ENCODE assay signal across 21 cellular contexts in genomic region chr3:191378142-191378541, GRCh38. TPM values are rescaled to one million over a fixed set of nuclear protein-coding genes. Genes with fewer than 3 reads are reported as not detected.
DNase-seq lines count a peak whose midpoint lies in the region; ATAC-seq and TF ChIP-seq lines count a peak whose summit lies in the region.
"Had no signal": no experiment of that assay in that cellular context is flagged by ENCODE, and none has a peak within 500 bp of the region (broad histone marks: within the 10 kb centered on the region; RNA-seq: fewer than 3 reads in every experiment).

No MANE protein-coding gene starts in this region.

- H4K20me1 ChIP-seq in GM23338 (replicated peaks; ENCODE audit: insufficient read depth), result no peaks in the 10 kb centered on the region

- no peaks in the 10 kb centered on the region for H3K4me1 ChIP-seq in CD4-positive, CD25-positive, alpha-beta regulatory T cell (ENCODE audit: control insufficient read depth, insufficient read depth, low read length, poor library complexity, severe bottlenecking)
- H3K4me1 ChIP-seq in GM23338 (ENCODE audit: insufficient read depth), result peaks cover 33% of the 10 kb centered on the region

- no peak for ATAC-seq in CD4-positive, CD25-positive, alpha-beta regulatory T cell (ENCODE audit: low read depth in 2 of 2)
- ATAC-seq in GM23338 (no peak), WTC11 (no peak)
- ATAC-seq: activated T-cell treated with anti-CD3 and anti-CD28 coated beads, Interleukin-2, amount 50 U/mL, for 72 hours had no signal

- peaks cover 3% of the 10 kb centered on the region; the same call in 1 of the 2 replicates for H3K9me2 ChIP-seq in GM23338 (ENCODE audit: insufficient read depth)

- DNase-seq in CD4-positive, CD25-positive, alpha-beta regulatory T cell, result no peak
- no peak for DNase-seq in GM23338 (ENCODE audit: low spot score)
- no peak for DNase-seq in WTC11 (ENCODE audit: low spot score)
- no peak for DNase-seq in HPDE6-E6E7 (ENCODE audit: extremely low spot score)
- no peak for DNase-seq in activated CD4-positive, alpha-beta T cell treated with anti-CD3 and anti-CD28 coated beads for 48 hours
- DNase-seq in activated CD8-positive, alpha-beta memory T cell treated with anti-CD3 and anti-CD28 coated beads for 24 hours, result no peak
- no peak for DNase-seq in activated CD4-positive, alpha-beta T cell treated with anti-CD3 and anti-CD28 coated beads, Interleukin-2, amount 50 U/mL, for 4 hours
- DNase-seq: activated CD4-positive, alpha-beta memory T cell treated with anti-CD3 and anti-CD28 coated beads for 36 hours; activated T-cell treated with anti-CD3 and anti-CD28 coated beads, Interleukin-2, amount 50 U/mL, for 72 hours; caudate nucleus; CD4-positive, alpha-beta memory T cell; DND-41; effector CD4-positive, alpha-beta T cell; MG63; NCI-H187 treated with DMSO at 0.1 percent for 48 hours; NCI-H524 treated with DMSO at 0.1 percent for 48 hours; ovary; spleen; stimulated activated naive CD4-positive, alpha-beta T cell treated with Interleukin-2 at 50 U/mL for 16 hours had no signal

- H3K4me3 ChIP-seq in CD4-positive, CD25-positive, alpha-beta regulatory T cell (ENCODE audit: low read depth, low read length), result no peak overlapping the region
- no peak overlapping the region for H3K4me3 ChIP-seq in GM23338
- H3K4me3 ChIP-seq: MG63, ovary, spleen had no signal

- peaks cover 11% of the 10 kb centered on the region for H3K36me3 Mint-ChIP-seq in CD4-positive, CD25-positive, alpha-beta regulatory T cell
- H3K36me3 Mint-ChIP-seq in GM23338 (ENCODE audit: low read depth) (peaks cover 23% of the 10 kb centered on the region), WTC11 (peaks cover 19% of the 10 kb centered on the region), nephron (ENCODE audit: low read depth) (peaks cover 37% of the 10 kb centered on the region)

- TF ChIP-seq CTCF in GM23338 (conservative IDR thresholded peaks at IDR 0.05; ENCODE audit: low read depth in 2 of 2), result no peak
- TF ChIP-seq CTCF in WTC11 (IDR thresholded peaks at IDR 0.05), result no peak
- no peak for TF ChIP-seq CTCF in nephron (IDR thresholded peaks at IDR 0.05; ENCODE audit: unreplicated experiment in 3 of 3)

- H3K9me3 ChIP-seq in CD4-positive, CD25-positive, alpha-beta regulatory T cell (ENCODE audit: control insufficient read depth in 2 of 2, low read length in 2 of 2), result no peaks in the 10 kb centered on the region
- H3K9me3 ChIP-seq: MG63, ovary, spleen had no signal

- H3K27me3 Mint-ChIP-seq in CD4-positive, CD25-positive, alpha-beta regulatory T cell, result no peaks in the 10 kb centered on the region
- H3K27me3 Mint-ChIP-seq in GM23338 (ENCODE audit: insufficient read depth, low read depth, poor library complexity) (no peaks in the 10 kb centered on the region), WTC11 (ENCODE audit: low read depth) (no peaks in the 10 kb centered on the region), nephron (ENCODE audit: low read depth) (no peaks in the 10 kb centered on the region)
- H3K27me3 Mint-ChIP-seq: activated CD4-positive, alpha-beta memory T cell treated with anti-CD3 and anti-CD28 coated beads for 36 hours; CD4-positive, alpha-beta memory T cell had no signal

- no peak overlapping the region for H2AFZ ChIP-seq in GM23338

- no peaks in the 10 kb centered on the region for H3F3A ChIP-seq in GM23338 (replicated peaks; ENCODE audit: low read depth)

- no peak overlapping the region for H3K4me3 Mint-ChIP-seq in CD4-positive, CD25-positive, alpha-beta regulatory T cell
- no peak overlapping the region for H3K4me3 Mint-ChIP-seq in GM23338
- H3K4me3 Mint-ChIP-seq in WTC11, result no peak overlapping the region
- no peak overlapping the region for H3K4me3 Mint-ChIP-seq in nephron
- H3K4me3 Mint-ChIP-seq: activated CD4-positive, alpha-beta memory T cell treated with anti-CD3 and anti-CD28 coated beads for 36 hours; activated T-cell treated with anti-CD3 and anti-CD28 coated beads, Interleukin-2, amount 50 U/mL, for 72 hours; CD4-positive, alpha-beta memory T cell had no signal

- H3K27ac Mint-ChIP-seq in CD4-positive, CD25-positive, alpha-beta regulatory T cell, result peak overlapping the region in 2 of 3 donors; percentile 25 to 51
- peak overlapping the region; percentile 67 for H3K27ac Mint-ChIP-seq in GM23338
- H3K27ac Mint-ChIP-seq in WTC11, result peak overlapping the region; percentile 38; the same call in 1 of the 2 replicates
- peak overlapping the region; percentile 43 to 75 (median 75) for H3K27ac Mint-ChIP-seq in nephron
- H3K27ac Mint-ChIP-seq: activated CD4-positive, alpha-beta memory T cell treated with anti-CD3 and anti-CD28 coated beads for 36 hours; activated T-cell treated with anti-CD3 and anti-CD28 coated beads, Interleukin-2, amount 50 U/mL, for 72 hours had no signal

- H3K79me2 ChIP-seq in GM23338 (replicated peaks; ENCODE audit: insufficient read depth), result no peaks in the 10 kb centered on the region

- POLR2A ChIA-PET in WTC11 (lab: Charles Lee), result no interaction called here

- peaks cover 4 to 16% (median 7%) of the 10 kb centered on the region in 4 donors for H3K4me1 Mint-ChIP-seq in CD4-positive, CD25-positive, alpha-beta regulatory T cell
- peaks cover 31% of the 10 kb centered on the region for H3K4me1 Mint-ChIP-seq in GM23338
- peaks cover 35% of the 10 kb centered on the region for H3K4me1 Mint-ChIP-seq in WTC11
- H3K4me1 Mint-ChIP-seq in nephron, result peaks cover 33% of the 10 kb centered on the region

- CTCF ChIA-PET in WTC11 (lab: Charles Lee), result no interaction called here

- H3K9me3 Mint-ChIP-seq in CD4-positive, CD25-positive, alpha-beta regulatory T cell, result peaks cover 0 to 4% (median 0%) of the 10 kb centered on the region in 7 donors
- H3K9me3 Mint-ChIP-seq in GM23338 (no peaks in the 10 kb centered on the region), WTC11 (peaks cover 3% of the 10 kb centered on the region; the same call in 1 of the 2 replicates), nephron (no peaks in the 10 kb centered on the region)
- H3K9me3 Mint-ChIP-seq: activated CD4-positive, alpha-beta memory T cell treated with anti-CD3 and anti-CD28 coated beads for 36 hours; activated T-cell treated with anti-CD3 and anti-CD28 coated beads, Interleukin-2, amount 50 U/mL, for 72 hours; CD4-positive, alpha-beta memory T cell had no signal

- H3K4me2 ChIP-seq in GM23338, result no peak overlapping the region

- no peaks in the 10 kb centered on the region for H3K27me3 ChIP-seq in CD4-positive, CD25-positive, alpha-beta regulatory T cell (ENCODE audit: control insufficient read depth, insufficient read depth, low read length)
- H3K27me3 ChIP-seq in GM23338 (ENCODE audit: insufficient read depth), result no peaks in the 10 kb centered on the region
- H3K27me3 ChIP-seq: MG63, ovary, spleen had no signal

- H3K27ac ChIP-seq in CD4-positive, CD25-positive, alpha-beta regulatory T cell (ENCODE audit: insufficient read depth, low read length, poor library complexity, severe bottlenecking), result no peak overlapping the region
- H3K27ac ChIP-seq in GM23338 (ENCODE audit: low read depth), result no peak overlapping the region

- no peaks in the 10 kb centered on the region for H3K36me3 ChIP-seq in CD4-positive, CD25-positive, alpha-beta regulatory T cell (ENCODE audit: control insufficient read depth, insufficient read depth, low read length)
- H3K36me3 ChIP-seq in GM23338 (ENCODE audit: insufficient read depth), result no peaks in the 10 kb centered on the region; the same call in 1 of the 2 replicates
- H3K36me3 ChIP-seq: ovary had no signal

TF ChIP-seq in GM23338, 12 proteins besides CTCF, POLR2A, EP300 and RAD21 (continues in another document):
- TF ChIP-seq ZNF114 (CRISPR knock-in tag; IDR thresholded peaks at IDR 0.05), result no peak

TF ChIP-seq in WTC11, 78 proteins besides CTCF, POLR2A, EP300 and RAD21 (continues in another document):
- TF ChIP-seq, protein P1, sequence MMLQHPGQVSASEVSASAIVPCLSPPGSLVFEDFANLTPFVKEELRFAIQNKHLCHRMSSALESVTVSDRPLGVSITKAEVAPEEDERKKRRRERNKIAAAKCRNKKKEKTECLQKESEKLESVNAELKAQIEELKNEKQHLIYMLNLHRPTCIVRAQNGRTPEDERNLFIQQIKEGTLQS (CRISPR knock-in tag; conservative IDR thresholded peaks at IDR 0.05), result no peak
- TF ChIP-seq, protein P2, sequence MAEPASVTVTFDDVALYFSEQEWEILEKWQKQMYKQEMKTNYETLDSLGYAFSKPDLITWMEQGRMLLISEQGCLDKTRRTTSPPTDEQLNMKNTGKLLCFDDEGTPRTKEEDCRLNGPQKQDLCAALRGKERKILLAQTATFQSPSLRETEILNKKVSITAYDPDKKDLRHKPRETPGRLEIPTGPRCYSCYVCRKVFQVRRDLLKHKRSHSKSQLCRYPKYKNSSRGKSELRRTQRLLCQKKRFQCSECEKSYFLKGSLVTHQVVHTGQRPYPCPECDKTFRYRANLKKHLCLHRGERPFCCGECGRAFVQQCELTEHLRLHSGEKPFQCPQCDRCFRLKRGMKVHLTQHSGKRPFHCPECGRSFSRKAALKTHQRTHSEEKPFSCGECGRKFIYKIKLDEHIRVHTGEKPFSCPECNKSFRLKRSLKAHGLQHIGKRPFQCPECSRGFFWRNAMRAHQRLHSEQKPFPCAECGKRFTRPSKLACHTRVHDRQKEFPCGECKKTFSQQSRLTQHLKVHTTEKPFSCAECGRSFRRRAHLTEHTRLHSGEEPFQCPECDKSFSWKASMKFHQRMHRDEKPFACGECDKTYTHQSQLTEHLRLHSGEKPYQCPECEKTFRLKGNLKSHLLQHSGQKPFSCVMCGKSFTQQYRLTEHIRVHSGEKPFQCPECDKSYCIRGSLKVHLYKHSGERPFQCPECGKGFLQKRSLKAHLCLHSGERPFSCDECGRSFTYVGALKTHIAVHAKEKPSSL (CRISPR knock-in tag; conservative IDR thresholded peaks at IDR 0.05), result no peak

RNA-seq across cellular contexts. Expression of gene UTS2B, which starts 47.8 kb away (rescaled TPM):
- not detected for total RNA-seq in CD4-positive, CD25-positive, alpha-beta regulatory T cell
- not detected for polyA plus RNA-seq in CD4-positive, CD25-positive, alpha-beta regulatory T cell
- not detected in 2 replicates for total RNA-seq in GM23338 (2014; rRNA removed; shearing (Covaris generic))
- polyA plus RNA-seq in GM23338 (2016; fragmentation: Nextera tagmentation; extraction: Ambion mirVana), result 0.21 TPM in 1 of 2 replicates, not detected in the other
- total RNA-seq in WTC11 (2021), result 0.55 to 0.57 TPM in 2 of 3 replicates, not detected in the other
- total RNA-seq: activated CD4-positive, alpha-beta memory T cell treated with anti-CD3 and anti-CD28 coated beads for 36 hours; activated T-cell treated with anti-CD3 and anti-CD28 coated beads, Interleukin-2, amount 50 U/mL, for 72 hours; CD4-positive, alpha-beta memory T cell; H1 had no signal
- polyA plus RNA-seq: CD4-positive, alpha-beta memory T cell; H1 had no signal

RNA-seq across cellular contexts. Expression of gene CCDC50, which starts 48.9 kb away (rescaled TPM):
- 10.3 TPM for total RNA-seq in CD4-positive, CD25-positive, alpha-beta regulatory T cell
- 10 to 100 TPM in 1 of 4 donors, 1 to 10 TPM in 3; 7.8 to 11.4 (median 9.0) TPM for polyA plus RNA-seq in CD4-positive, CD25-positive, alpha-beta regulatory T cell
- total RNA-seq in GM23338 (2014; rRNA removed; shearing (Covaris generic)), result 25.4 and 28.3 TPM in 2 replicates
- polyA plus RNA-seq in GM23338 (2016; fragmentation: Nextera tagmentation; extraction: Ambion mirVana), result 20.7 and 22.4 TPM in 2 replicates
- 31.6 to 35.4 TPM (median 33.1 TPM) in 3 replicates for total RNA-seq in WTC11 (2021)
